In genomic region chr22:36546092-36546804, GRCh38 we compare ENCODE assay signal across 8 cellular contexts. TPM values are rescaled to one million over a fixed set of nuclear protein-coding genes. Genes with fewer than 3 reads are reported as not detected.
DNase-seq lines count a peak whose midpoint lies in the region; ATAC-seq and TF ChIP-seq lines count a peak whose summit lies in the region.

No MANE protein-coding gene starts in this region.

- H3K4me1 Mint-ChIP-seq in MCF 10A (ENCODE audit: insufficient read depth, unreplicated experiment) (peaks cover 22% of the 10 kb centered on the region), WTC11 (peaks cover 24% of the 10 kb centered on the region), osteocyte (ENCODE audit: unreplicated experiment) (peaks cover 2% of the 10 kb centered on the region)

- no peak overlapping the region for H3K4me3 ChIP-seq in breast epithelium

- H3K4me3 Mint-ChIP-seq in MCF 10A (ENCODE audit: unreplicated experiment) (no peak overlapping the region), WTC11 (peak overlapping the region; percentile 44), osteocyte (ENCODE audit: unreplicated experiment) (no peak overlapping the region)

- CTCF ChIA-PET in MCF 10A (lab: Yijun Ruan, JAX), result interaction anchor here (0.5 to 5.0 kb wide), 26 partner anchors 19 to 486 kb away, joined by 3 to 80 read pairs (median 4); partner anchors contain the start of gene IFT27
- CTCF ChIA-PET in WTC11 (lab: Charles Lee), result interaction anchor here (0.6 to 2.1 kb wide), 10 partner anchors 17 to 431 kb away, joined by 4 to 14 read pairs (median 6); partner anchors contain the start of gene EIF3D

- peak; percentile 78 for TF ChIP-seq CTCF in MCF 10A (IDR thresholded peaks at IDR 0.05; ENCODE audit: unreplicated experiment)
- peak in 1 of 3 donors; percentile 21 for TF ChIP-seq CTCF in breast epithelium (IDR thresholded peaks at IDR 0.05)
- TF ChIP-seq CTCF in WTC11 (IDR thresholded peaks at IDR 0.05), result peak; percentile 72
- peak; percentile 88 for TF ChIP-seq CTCF in osteocyte (IDR thresholded peaks at IDR 0.05)

- no peaks in the 10 kb centered on the region for H3K36me3 ChIP-seq in breast epithelium

- no peaks in the 10 kb centered on the region for H3K9me3 ChIP-seq in breast epithelium

- TF ChIP-seq POLR2A in breast epithelium (IDR thresholded peaks at IDR 0.05), result no peak

- peak; percentile 84 for ATAC-seq in WTC11
- ATAC-seq in HG03520 (IDR thresholded peaks at IDR 0.05; ENCODE audit: unreplicated experiment), result no peak

- intact Hi-C loops in MCF 10A (cut with micrococcal nuclease) (loop anchor here (1.0 to 5.0 kb wide), 4 partner anchors 96 to 433 kb away; partner anchors contain the start of gene IFT27), breast epithelium (cut with DNase I; ENCODE audit: low total_unique reads) (no loop called here)

- no peaks in the 10 kb centered on the region for H3K36me3 Mint-ChIP-seq in MCF 10A (ENCODE audit: insufficient read depth, unreplicated experiment)
- H3K36me3 Mint-ChIP-seq in WTC11, result no peaks in the 10 kb centered on the region
- H3K36me3 Mint-ChIP-seq in osteocyte (ENCODE audit: unreplicated experiment), result no peaks in the 10 kb centered on the region

- H3K27me3 ChIP-seq in breast epithelium, result peaks cover 0 to 27% of the 10 kb centered on the region in 2 donors

- peaks cover 17% of the 10 kb centered on the region for H3K27me3 Mint-ChIP-seq in MCF 10A (ENCODE audit: insufficient read depth, unreplicated experiment)
- H3K27me3 Mint-ChIP-seq in WTC11 (ENCODE audit: low read depth), result peaks cover 14% of the 10 kb centered on the region
- peaks cover 13% of the 10 kb centered on the region for H3K27me3 Mint-ChIP-seq in osteocyte (ENCODE audit: unreplicated experiment)

- DNase-seq in MCF 10A (ENCODE audit: unreplicated experiment) (peak; percentile 54), breast epithelium (ENCODE audit: low spot score in 2 of 2) (no peak), NCI-H2029 (lab: John Stamatoyannopoulos, UW) (peak; percentile 33), WTC11 (ENCODE audit: low spot score) (peak; percentile 79), fibroblast of peridontal ligament (ENCODE audit: extremely low read depth) (peak; percentile 54), osteocyte (ENCODE audit: extremely low spot score, unreplicated experiment) (no peak), mucosa of gallbladder (ENCODE audit: low spot score) (no peak)

- no peaks in the 10 kb centered on the region for H3K4me1 ChIP-seq in breast epithelium

- POLR2A ChIA-PET in MCF 10A (lab: Yijun Ruan, JAX) (interaction anchor here (0.9 to 2.7 kb wide), 6 partner anchors 17 to 229 kb away, joined by 3 to 24 read pairs (median 6); partner anchors contain the start of genes EIF3D and IFT27), WTC11 (lab: Charles Lee) (no interaction called here)

- H3K27ac ChIP-seq in breast epithelium, result no peak overlapping the region

- BruUV-seq in MCF 10A (replicated peaks; lab: Mats Ljungman, UMichigan), result no TSS peak

- H3K9me3 Mint-ChIP-seq in MCF 10A (ENCODE audit: unreplicated experiment) (no peaks in the 10 kb centered on the region), WTC11 (no peaks in the 10 kb centered on the region), osteocyte (ENCODE audit: unreplicated experiment) (no peaks in the 10 kb centered on the region)

- H3K27ac Mint-ChIP-seq in MCF 10A (ENCODE audit: low read depth, unreplicated experiment), result no peak overlapping the region
- no peak overlapping the region for H3K27ac Mint-ChIP-seq in WTC11
- H3K27ac Mint-ChIP-seq in osteocyte (ENCODE audit: unreplicated experiment), result no peak overlapping the region

TF ChIP-seq in WTC11, 78 proteins besides CTCF, POLR2A, EP300 and RAD21:
- TF ChIP-seq USF2 (CRISPR knock-in tag; IDR thresholded peaks at IDR 0.05), result peak; percentile 39
- TF ChIP-seq MAX (CRISPR knock-in tag; IDR thresholded peaks at IDR 0.05), result peak; percentile 27; the same call in 1 of the 2 replicates
- no peak for TF ChIP-seq ZSCAN18 (CRISPR knock-in tag; IDR thresholded peaks at IDR 0.05)

RNA-seq across cellular contexts. Expression of gene EIF3D, which starts 17.3 kb away (rescaled TPM):
- 258 and 306 TPM in 2 replicates for total RNA-seq in MCF 10A (2022)
- total RNA-seq in breast epithelium, result 100 to 1,000 TPM; 291 to 419 (median 301) TPM
- 211 to 237 TPM (median 216 TPM) in 3 replicates for total RNA-seq in WTC11 (2021)
- total RNA-seq in osteocyte, result 150 and 155 TPM in 2 replicates
- 125 TPM for total RNA-seq in mucosa of gallbladder

RNA-seq across cellular contexts. Expression of gene FOXRED2, which starts 39.4 kb away (rescaled TPM):
- total RNA-seq in MCF 10A (2022) (10.9 and 11.4 TPM in 2 replicates), breast epithelium (1 to 10 TPM; 4.9 to 9.9 (median 6.1) TPM), WTC11 (2021) (20.1 to 35.5 TPM (median 31.7 TPM) in 3 replicates), osteocyte (48.0 and 48.9 TPM in 2 replicates), mucosa of gallbladder (11.3 TPM)

Comparison
In these comparisons a context has a peak if more than half of its experiments do, and no peak if none do; other contexts are left out.
1. DNase-seq: peak in MCF 10A (single experiment), NCI-H2029 (single experiment), WTC11 (single experiment) and fibroblast of peridontal ligament (single experiment); none in breast epithelium (0 of 2), osteocyte (single experiment) and mucosa of gallbladder (single experiment).